In genomic region chr12:132588319-132588718, GRCh38 we compare ENCODE assay signal across 1 cellular context.
TF ChIP-seq lines count a peak whose summit lies in the region.

No MANE protein-coding gene starts in this region.

TF ChIP-seq in HepG2, 621 proteins besides CTCF, POLR2A, EP300 and RAD21:
- no peak for TF ChIP-seq IRF9 (CRISPR knock-in tag; IDR thresholded peaks at IDR 0.05; ENCODE audit: borderline replicate concordance)
- no peak for TF ChIP-seq ATF7 (IDR thresholded peaks at IDR 0.05)
- TF ChIP-seq ATF7 (CRISPR knock-in tag; IDR thresholded peaks at IDR 0.05) = no peak
- no peak for TF ChIP-seq ZSCAN29 (CRISPR knock-in tag; conservative IDR thresholded peaks at IDR 0.05)
- no peak for TF ChIP-seq SPEN (CRISPR knock-in tag; IDR thresholded peaks at IDR 0.05; ENCODE audit: low read depth)
- TF ChIP-seq ZNF780A (CRISPR knock-in tag; IDR thresholded peaks at IDR 0.05) = no peak
- TF ChIP-seq SATB2 (CRISPR knock-in tag; IDR thresholded peaks at IDR 0.05) = no peak
- no peak for TF ChIP-seq AFF4 (CRISPR knock-in tag; IDR thresholded peaks at IDR 0.05)
- TF ChIP-seq ZNF564 (CRISPR knock-in tag; IDR thresholded peaks at IDR 0.05) = no peak
- TF ChIP-seq PRDM10 (CRISPR knock-in tag; IDR thresholded peaks at IDR 0.05; ENCODE audit: low read depth) = no peak
- no peak for TF ChIP-seq HNF1B (CRISPR knock-in tag; IDR thresholded peaks at IDR 0.05)
- no peak for TF ChIP-seq THAP9 (CRISPR knock-in tag; IDR thresholded peaks at IDR 0.05; ENCODE audit: borderline replicate concordance)
